In genomic region chr13:84086847-84087162, GRCh38 we compare ENCODE assay signal across 22 cellular contexts.
DNase-seq lines count a peak whose midpoint lies in the region; ATAC-seq and TF ChIP-seq lines count a peak whose summit lies in the region.
"Had no signal": no experiment of that assay in that cellular context is flagged by ENCODE, and none has a peak within 500 bp of the region (broad histone marks: within the 10 kb centered on the region; RNA-seq: fewer than 3 reads in every experiment).

No MANE protein-coding gene starts in this region.

- H3K27me3 ChIP-seq in cardiac muscle cell (no peaks in the 10 kb centered on the region), thymus (ENCODE audit: control insufficient read depth, insufficient read depth) (no peaks in the 10 kb centered on the region), MG63 (no peaks in the 10 kb centered on the region)

- no peaks in the 10 kb centered on the region for H3K4me1 Mint-ChIP-seq in T-cell
- H3K4me1 Mint-ChIP-seq: activated CD4-positive, alpha-beta T cell treated with anti-CD3 and anti-CD28 coated beads, Interleukin-2, amount 10 ng/mL, durations not matched to agents 24 days and 14 days had no signal

- POLR2A ChIA-PET in T-cell (lab: Charles Lee) = no interaction called here

- H3K27ac ChIP-seq in cardiac muscle cell = no peak overlapping the region
- H3K27ac ChIP-seq in thymus (ENCODE audit: low read depth) = no peak overlapping the region

- no peaks in the 10 kb centered on the region for H3K27me3 Mint-ChIP-seq in T-cell
- H3K27me3 Mint-ChIP-seq: activated CD4-positive, alpha-beta T cell treated with anti-CD3 and anti-CD28 coated beads, Interleukin-2, amount 10 ng/mL, durations not matched to agents 24 days and 14 days; CD4-positive, CD25-positive, alpha-beta regulatory T cell had no signal

- intact Hi-C loops in cardiac septum (cut with DNase I) = no loop called here

- no peaks in the 10 kb centered on the region for H3K9me3 Mint-ChIP-seq in T-cell
- H3K9me3 Mint-ChIP-seq: activated CD4-positive, alpha-beta T cell treated with anti-CD3 and anti-CD28 coated beads, Interleukin-2, amount 10 ng/mL, durations not matched to agents 24 days and 14 days had no signal

- TF ChIP-seq CTCF in cardiac muscle cell (IDR thresholded peaks at IDR 0.05; ENCODE audit: low read depth, low read length) = no peak
- TF ChIP-seq CTCF in epithelial cell of esophagus (IDR thresholded peaks at IDR 0.05; ENCODE audit: insufficient read depth, low read depth, low read length, missing control alignments) = no peak

- H3K4me3 Mint-ChIP-seq in T-cell = peak overlapping the region in 2 of 3 donors; percentile 33 to 34
- H3K4me3 Mint-ChIP-seq: activated CD4-positive, alpha-beta T cell treated with anti-CD3 and anti-CD28 coated beads, Interleukin-2, amount 10 ng/mL, durations not matched to agents 24 days and 14 days; HFFc6 had no signal

- H3K4me1 ChIP-seq in cardiac muscle cell (ENCODE audit: low read depth) (no peaks in the 10 kb centered on the region), thymus (ENCODE audit: control insufficient read depth, insufficient read depth, low read length) (no peaks in the 10 kb centered on the region)

- ATAC-seq in T-cell (replicated peaks in 1 of 4) (no peak), HG03565 (IDR thresholded peaks at IDR 0.05; ENCODE audit: unreplicated experiment) (no peak), HG03095 (IDR thresholded peaks at IDR 0.05; ENCODE audit: unreplicated experiment) (no peak)
- ATAC-seq: GM12878, right cardiac atrium, Right ventricle myocardium inferior had no signal

- no peaks in the 10 kb centered on the region for H3K36me3 Mint-ChIP-seq in T-cell
- H3K36me3 Mint-ChIP-seq: CD4-positive, CD25-positive, alpha-beta regulatory T cell had no signal

- DNase-seq in cardiac muscle cell (ENCODE audit: low read depth in 1 of 2, low spot score in 1 of 2) (no peak), cardiac septum (ENCODE audit: low spot score) (no peak), T-cell (no peak), epithelial cell of esophagus (ENCODE audit: low read depth) (no peak), MG63 (no peak)
- DNase-seq: anterior cingulate cortex; DMS153; HFFc6; mammary epithelial cell; NCI-H1694; NCI-H69; OCI-M1; stimulated activated CD8-positive, alpha-beta memory T cell treated with anti-CD3 and anti-CD28 coated beads, Interleukin-4, amount 100 ng/mL, for 48 hours; substantia nigra had no signal

- H3K36me3 ChIP-seq in cardiac muscle cell (no peaks in the 10 kb centered on the region), thymus (ENCODE audit: control insufficient read depth, insufficient read depth) (no peaks in the 10 kb centered on the region), MG63 (no peaks in the 10 kb centered on the region)

- CTCF ChIA-PET in T-cell (lab: Charles Lee) = no interaction called here

- H3K27ac Mint-ChIP-seq in T-cell = no peak overlapping the region
- H3K27ac Mint-ChIP-seq: activated CD4-positive, alpha-beta T cell treated with anti-CD3 and anti-CD28 coated beads, Interleukin-2, amount 10 ng/mL, durations not matched to agents 24 days and 14 days; HFFc6 had no signal

- H3K4me3 ChIP-seq in cardiac muscle cell (peak overlapping the region; percentile 26), epithelial cell of esophagus (ENCODE audit: low read length) (peak overlapping the region; percentile 37), thymus (ENCODE audit: low read length) (peak overlapping the region; percentile 23), MG63 (no peak overlapping the region)
- H3K4me3 ChIP-seq: GM12878 had no signal

- H3K9me3 ChIP-seq in cardiac muscle cell (ENCODE audit: low read depth) (no peaks in the 10 kb centered on the region), thymus (ENCODE audit: control insufficient read depth) (no peaks in the 10 kb centered on the region), MG63 (peaks cover 2% of the 10 kb centered on the region; the same call in 1 of the 2 replicates)

- 84% methylated on average over 7 of the region's 7 CpGs for WGBS in thymus
